17 cellular contexts compared by ENCODE assay signal in the genomic region with DNA sequence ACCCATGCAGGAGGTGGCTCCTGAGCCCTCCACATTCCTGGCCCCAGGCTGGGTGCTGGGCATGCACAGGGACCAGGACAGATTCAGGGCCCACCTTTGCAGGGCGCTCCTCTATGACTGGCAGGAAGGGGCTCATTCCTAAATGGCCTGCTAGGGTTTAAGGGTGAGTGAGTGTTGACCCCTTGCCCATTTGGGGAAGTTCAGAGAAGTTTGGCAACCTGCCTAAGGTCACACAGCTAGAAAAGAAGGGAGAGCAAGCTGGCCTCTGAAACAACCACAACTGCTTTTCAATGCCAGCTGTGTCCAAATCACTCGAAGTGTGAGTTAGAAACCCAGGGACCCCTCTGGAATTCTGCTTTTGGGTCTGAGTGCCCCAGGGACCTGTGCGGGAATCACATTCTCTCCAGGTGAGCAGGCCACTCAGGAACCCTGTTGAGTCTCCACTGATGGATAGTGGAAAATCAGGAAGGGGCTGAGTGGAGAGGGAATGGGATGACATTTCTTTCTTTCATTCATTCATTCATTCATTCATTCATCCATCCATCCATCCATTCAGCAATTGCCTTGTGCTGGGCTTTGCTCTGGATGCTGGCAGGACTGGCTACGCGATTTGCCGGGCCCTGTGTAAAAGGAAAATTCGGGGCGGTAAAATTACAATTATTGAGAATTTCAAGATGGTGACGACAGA.
"Had no signal": no experiment of that assay in that cellular context is flagged by ENCODE, and none has a peak within 500 bp of the region (broad histone marks: within the 10 kb centered on the region; RNA-seq: fewer than 3 reads in every experiment).

No MANE protein-coding gene starts in this region.

- H3K27ac ChIP-seq: neutrophil, parathyroid adenoma, stomach, testis had no signal

- H3K4me1 Mint-ChIP-seq: activated CD4-positive, alpha-beta T cell treated with anti-CD3 and anti-CD28 coated beads, Interleukin-2, amount 10 ng/mL, durations not matched to agents 24 days and 14 days; activated naive CD8-positive, alpha-beta T cell treated with anti-CD3 and anti-CD28 coated beads for 36 hours; immature natural killer cell had no signal

- H3K9me3 Mint-ChIP-seq: activated CD4-positive, alpha-beta T cell treated with anti-CD3 and anti-CD28 coated beads, Interleukin-2, amount 10 ng/mL, durations not matched to agents 24 days and 14 days; activated naive CD8-positive, alpha-beta T cell treated with anti-CD3 and anti-CD28 coated beads for 36 hours; activated T-cell treated with anti-CD3 and anti-CD28 coated beads, Interleukin-2, amount 50 U/mL, for 72 hours; immature natural killer cell; T-cell had no signal

- H3K36me3 Mint-ChIP-seq: activated naive CD8-positive, alpha-beta T cell treated with anti-CD3 and anti-CD28 coated beads for 36 hours; immature natural killer cell; T-cell had no signal

- DNase-seq: activated CD4-positive, alpha-beta T cell treated with anti-CD3 and anti-CD28 coated beads, Interleukin-2, amount 10 ng/mL, durations not matched to agents 24 days and 14 days; activated CD4-positive, CD25-positive, alpha-beta regulatory T cell; activated CD8-positive, alpha-beta memory T cell treated with anti-CD3 and anti-CD28 coated beads, Interleukin-2, amount 50 U/mL, for 4 hours; activated CD8-positive, alpha-beta T cell treated with anti-CD3 and anti-CD28 coated beads, Interleukin-2, amount 10 ng/mL, durations not matched to agents 7 days and 5 days; activated gamma-delta T cell treated with Interleukin-2 at 50 U/mL for 16 hours; activated naive CD8-positive, alpha-beta T cell treated with anti-CD3 and anti-CD28 coated beads for 36 hours; activated T-cell treated with anti-CD3 and anti-CD28 coated beads, Interleukin-2, amount 50 U/mL, for 72 hours; cerebellar nuclear complex; effector CD8-positive, alpha-beta T cell; foreskin fibroblast; immature natural killer cell; stimulated activated CD4-positive, alpha-beta T cell treated with anti-CD3 and anti-CD28 coated beads, Interleukin-1b, Interleukin-23, amount 100 ng/mL, for 48 hours; stomach; T-cell; testis had no signal

- H3K27me3 ChIP-seq: neutrophil, stomach, testis had no signal

- H3K4me3 ChIP-seq: stomach, testis had no signal

- H3K27ac Mint-ChIP-seq: activated CD4-positive, alpha-beta T cell treated with anti-CD3 and anti-CD28 coated beads, Interleukin-2, amount 10 ng/mL, durations not matched to agents 24 days and 14 days; activated CD8-positive, alpha-beta T cell treated with anti-CD3 and anti-CD28 coated beads, Interleukin-2, amount 10 ng/mL, durations not matched to agents 7 days and 5 days; activated naive CD8-positive, alpha-beta T cell treated with anti-CD3 and anti-CD28 coated beads for 36 hours; activated T-cell treated with anti-CD3 and anti-CD28 coated beads, Interleukin-2, amount 50 U/mL, for 72 hours; T-cell had no signal

- ATAC-seq: activated CD8-positive, alpha-beta T cell treated with anti-CD3 and anti-CD28 coated beads, Interleukin-2, amount 10 ng/mL, durations not matched to agents 7 days and 5 days; activated T-cell treated with anti-CD3 and anti-CD28 coated beads, Interleukin-2, amount 50 U/mL, for 72 hours; T-cell had no signal

- H3K36me3 ChIP-seq: neutrophil, stomach had no signal

- H2AFZ ChIP-seq: parathyroid adenoma had no signal

- H3K4me3 Mint-ChIP-seq: activated CD4-positive, alpha-beta T cell treated with anti-CD3 and anti-CD28 coated beads, Interleukin-2, amount 10 ng/mL, durations not matched to agents 24 days and 14 days; activated CD8-positive, alpha-beta T cell treated with anti-CD3 and anti-CD28 coated beads, Interleukin-2, amount 10 ng/mL, durations not matched to agents 7 days and 5 days; activated naive CD8-positive, alpha-beta T cell treated with anti-CD3 and anti-CD28 coated beads for 36 hours; activated T-cell treated with anti-CD3 and anti-CD28 coated beads, Interleukin-2, amount 50 U/mL, for 72 hours; immature natural killer cell; T-cell had no signal

- H3K79me2 ChIP-seq: parathyroid adenoma had no signal

- H3K9ac ChIP-seq: parathyroid adenoma had no signal

- H3K9me3 ChIP-seq: neutrophil, stomach, testis had no signal
